ENCODE assay signal across 19 cellular contexts in the genomic region with DNA sequence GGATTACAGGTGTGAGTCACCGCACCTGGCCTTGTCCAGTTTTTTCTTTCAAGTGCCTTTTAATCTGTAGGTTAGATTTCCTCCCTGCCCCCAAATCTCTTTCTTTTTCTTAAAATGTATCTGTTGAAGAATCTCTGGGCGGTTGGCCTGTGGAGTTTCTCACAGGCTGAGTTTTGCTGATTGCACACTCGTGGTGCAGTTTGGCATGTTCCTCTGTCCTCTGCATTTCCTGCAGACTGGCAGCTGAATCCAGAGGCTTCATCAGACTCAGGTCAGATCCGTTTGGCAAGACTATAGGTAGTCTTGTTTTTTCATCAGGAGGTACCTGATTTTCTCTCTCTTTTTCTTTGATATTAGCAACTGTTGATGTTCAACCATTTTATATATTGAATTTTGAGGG.
"Had no signal": no experiment of that assay in that cellular context is flagged by ENCODE, and none has a peak within 500 bp of the region (broad histone marks: within the 10 kb centered on the region; RNA-seq: fewer than 3 reads in every experiment).

No MANE protein-coding gene starts in this region.

- H3K4me1 ChIP-seq: gastrocnemius medialis, uterus had no signal

- H3K27me3 Mint-ChIP-seq: stimulated activated memory B cell treated with anti-CD40 and anti-IgM and Interleukin-4, amounts not matched to agents 10 μg/mL and 1 μg/mL and 100 μg/mL, for 72 hours had no signal

- H3K9me3 ChIP-seq: adrenal gland, gastrocnemius medialis, heart left ventricle, neutrophil, tibial nerve, uterus had no signal

- H3K4me3 ChIP-seq: adrenal gland, gastrocnemius medialis, heart left ventricle, lung, tibial nerve, uterus had no signal

- H3K9me3 Mint-ChIP-seq: endodermal cell; stimulated activated memory B cell treated with anti-CD40 and anti-IgM and Interleukin-4, amounts not matched to agents 10 μg/mL and 1 μg/mL and 100 μg/mL, for 72 hours had no signal

- ATAC-seq: gastrocnemius medialis; heart left ventricle; left cardiac atrium; stimulated activated memory B cell treated with anti-CD40 and anti-IgM and Interleukin-4, amounts not matched to agents 10 μg/mL and 1 μg/mL and 100 μg/mL, for 72 hours had no signal

- H3K27ac Mint-ChIP-seq: endodermal cell; stimulated activated memory B cell treated with anti-CD40 and anti-IgM and Interleukin-4, amounts not matched to agents 10 μg/mL and 1 μg/mL and 100 μg/mL, for 72 hours had no signal

- H3K36me3 ChIP-seq: adrenal gland, gastrocnemius medialis, uterus had no signal

- DNase-seq: activated CD4-positive, alpha-beta T cell treated with anti-CD3 and anti-CD28 coated beads, Interleukin-2, amount 50 U/mL, for 48 hours; activated CD4-positive, CD25-positive, alpha-beta regulatory T cell treated with anti-CD3 and anti-CD28 coated beads, Interleukin-2, amount 50 U/mL, for 72 hours; activated gamma-delta T cell; activated T-cell treated with anti-CD3 and anti-CD28 coated beads, Interleukin-2, amount 50 U/mL, for 48 hours; adrenal gland; endodermal cell; erythroblast; gastrocnemius medialis; heart left ventricle; left cardiac atrium; retina; stimulated activated CD4-positive, alpha-beta T cell treated with anti-CD3 and anti-CD28 coated beads, Interleukin-2, amount 100 ng/mL, for 48 hours; substantia nigra; T-helper 9 cell; uterus had no signal

- H3K27me3 ChIP-seq: adrenal gland, gastrocnemius medialis, heart left ventricle, neutrophil, tibial nerve, uterus had no signal

- H3K4me3 Mint-ChIP-seq: endodermal cell; stimulated activated memory B cell treated with anti-CD40 and anti-IgM and Interleukin-4, amounts not matched to agents 10 μg/mL and 1 μg/mL and 100 μg/mL, for 72 hours had no signal

- H3K27ac ChIP-seq: adrenal gland, neutrophil, tibial nerve, uterus had no signal
